Comparison of ENCODE assay signal across 1 cellular context in genomic region chr2:20897874-20898453, GRCh38.
TF ChIP-seq lines count a peak whose summit lies in the region.

No MANE protein-coding gene starts in this region.

TF ChIP-seq in HepG2, 621 proteins besides CTCF, POLR2A, EP300 and RAD21 (continued from another document):
- peak; percentile 62; the same call in 1 of the 2 replicates for TF ChIP-seq ATF3 (CRISPR knock-in tag; IDR thresholded peaks at IDR 0.05)
- TF ChIP-seq MAFK (conservative IDR thresholded peaks at IDR 0.05 in 1 of 2, IDR thresholded peaks at IDR 0.05 in 1 of 2; ENCODE audit: low read length in 2 of 2) = peak; percentile 79 to 86
- TF ChIP-seq SALL2 (CRISPR knock-in tag; IDR thresholded peaks at IDR 0.05) = no peak
- TF ChIP-seq ZNF678 (CRISPR knock-in tag; IDR thresholded peaks at IDR 0.05) = no peak
- peak; percentile 90 for TF ChIP-seq CEBPB (IDR thresholded peaks at IDR 0.05; ENCODE audit: borderline replicate concordance, low read depth, low read length)
- peak; percentile 78 for TF ChIP-seq CEBPG (CRISPR knock-in tag; IDR thresholded peaks at IDR 0.05)
- TF ChIP-seq MAFF (IDR thresholded peaks at IDR 0.05; ENCODE audit: low read depth, low read length) = peak; percentile 82
- TF ChIP-seq SALL1 (CRISPR knock-in tag; IDR thresholded peaks at IDR 0.05) = peak; percentile 29; the same call in 1 of the 2 replicates
- peak; percentile 50 for TF ChIP-seq ATF7 (IDR thresholded peaks at IDR 0.05)
- no peak for TF ChIP-seq ATF7 (CRISPR knock-in tag; IDR thresholded peaks at IDR 0.05)
- no peak for TF ChIP-seq CHD4 (IDR thresholded peaks at IDR 0.05; ENCODE audit: borderline replicate concordance, low read length)
